8 cellular contexts compared by ENCODE assay signal in the genomic region with DNA sequence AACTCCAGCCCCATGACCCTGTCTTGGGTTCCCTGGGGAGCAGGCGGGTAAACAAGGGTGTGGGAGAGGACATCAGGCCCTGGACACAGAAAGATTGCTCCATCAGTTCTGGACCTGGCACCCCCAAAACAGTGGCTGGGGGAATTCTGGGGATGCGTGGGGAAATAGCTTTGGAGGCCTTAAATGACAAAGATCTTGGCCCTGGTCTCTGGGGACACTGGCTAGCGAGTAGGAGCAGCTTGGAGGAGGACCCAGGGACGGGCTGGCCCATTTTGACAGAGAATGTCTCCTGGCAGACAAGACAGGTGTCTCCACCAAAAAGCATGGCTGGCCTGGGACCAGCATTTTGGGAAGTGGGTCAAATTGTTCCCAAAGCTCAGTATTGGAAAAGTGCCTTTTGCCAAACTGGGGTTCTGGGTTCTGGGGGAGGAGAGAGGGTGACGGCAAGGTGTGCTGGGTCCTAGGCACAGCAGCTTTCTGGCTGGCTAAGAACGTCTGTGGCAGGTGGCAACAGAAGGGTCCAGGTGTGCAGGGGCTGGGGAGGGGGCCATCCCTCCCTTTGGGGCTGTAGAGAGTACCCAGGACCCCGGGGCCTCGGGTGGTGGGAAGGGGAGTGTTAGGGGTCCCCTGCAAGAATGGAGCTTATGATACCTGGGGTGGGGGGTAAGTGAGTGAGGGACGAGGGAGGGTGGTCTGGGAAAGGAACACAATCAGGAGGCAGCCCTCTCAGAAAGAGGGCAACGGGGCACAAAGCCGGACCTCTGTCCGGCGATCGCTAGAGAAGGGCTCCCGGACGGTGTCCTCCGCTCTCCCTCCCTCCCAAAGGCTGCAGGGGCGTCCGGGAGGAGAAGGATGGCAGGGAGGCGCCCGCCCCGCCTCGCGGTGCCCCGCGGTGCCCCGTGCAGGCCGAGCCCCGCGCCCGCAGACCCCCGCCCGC. TPM values are rescaled to one million over a fixed set of nuclear protein-coding genes. Genes with fewer than 3 reads are reported as not detected.
A peak's percentile ranks its signal among the peaks of the same experiment; 100 is the strongest.
DNase-seq lines count a peak whose midpoint lies in the region; ATAC-seq and TF ChIP-seq lines count a peak whose summit lies in the region.

No MANE protein-coding gene starts in this region.

- no peaks in the 10 kb centered on the region for H3K36me3 ChIP-seq in smooth muscle cell (ENCODE audit: low read depth)

- 9% methylated on average over 32 of the region's 33 CpGs for WGBS in right cardiac atrium
- 31% methylated on average over 16 of the region's 33 CpGs for WGBS in smooth muscle cell (ENCODE audit: low lambda C conversion rate)

- no peak overlapping the region for H2AFZ ChIP-seq in smooth muscle cell (ENCODE audit: low read depth)

- peak overlapping the region; percentile 84 for H3K4me3 Mint-ChIP-seq in WTC11

- H3K9ac ChIP-seq in smooth muscle cell (ENCODE audit: low read depth), result no peak overlapping the region

- no peaks in the 10 kb centered on the region for H3F3A ChIP-seq in smooth muscle cell (ENCODE audit: low read depth)

- ATAC-seq in GM21528 (IDR thresholded peaks at IDR 0.05; ENCODE audit: low FRiP score, unreplicated experiment) (peak; percentile 35), WTC11 (peak; percentile 51), right cardiac atrium (no peak), GM19452 (IDR thresholded peaks at IDR 0.05; ENCODE audit: unreplicated experiment) (no peak), HG02610 (IDR thresholded peaks at IDR 0.05; ENCODE audit: unreplicated experiment) (no peak), HG03565 (IDR thresholded peaks at IDR 0.05; ENCODE audit: unreplicated experiment) (no peak)

- peaks cover 39% of the 10 kb centered on the region for H3K4me1 Mint-ChIP-seq in WTC11

- peaks cover 24% of the 10 kb centered on the region for H3K27me3 Mint-ChIP-seq in WTC11 (ENCODE audit: low read depth)

- DNase-seq in AG04449 (ENCODE audit: low read depth, low spot score), result no peak
- DNase-seq in WTC11 (ENCODE audit: low spot score), result no peak
- DNase-seq in right cardiac atrium, result peak in 2 of 3 donors; percentile 33 to 49
- no peak for DNase-seq in smooth muscle cell (lab: John Stamatoyannopoulos, UW; ENCODE audit: unreplicated experiment)

- H3K79me2 ChIP-seq in smooth muscle cell (ENCODE audit: low read depth), result no peaks in the 10 kb centered on the region

- CTCF ChIA-PET in AG04449 (lab: Yijun Ruan, JAX), result no interaction called here
- CTCF ChIA-PET in WTC11 (lab: Charles Lee), result interaction anchor here (1.3 to 1.9 kb wide), 2 partner anchors 52 to 58 kb away, joined by 4 read pairs; no protein-coding TSS in a partner anchor

- no peaks in the 10 kb centered on the region for H3K9me3 ChIP-seq in right cardiac atrium (ENCODE audit: control insufficient read depth, low read length)
- no peaks in the 10 kb centered on the region for H3K9me3 ChIP-seq in smooth muscle cell (replicated peaks; ENCODE audit: low read depth)

- peak overlapping the region; percentile 87 for H3K4me2 ChIP-seq in smooth muscle cell

- intact Hi-C loops in right cardiac atrium (cut with DNase I), result no loop called here

- H3K36me3 Mint-ChIP-seq in WTC11, result no peaks in the 10 kb centered on the region

- H3K4me1 ChIP-seq in right cardiac atrium (ENCODE audit: control insufficient read depth, insufficient read depth, low read length) (peaks cover 3% of the 10 kb centered on the region), smooth muscle cell (ENCODE audit: low read depth) (no peaks in the 10 kb centered on the region)

- H3K27ac Mint-ChIP-seq in WTC11, result no peak overlapping the region

- H3K27ac ChIP-seq in right cardiac atrium (ENCODE audit: low read length) (peak overlapping the region; percentile 5), smooth muscle cell (ENCODE audit: low read depth) (no peak overlapping the region)

- H3K4me3 ChIP-seq in AG04449 (ENCODE audit: low read depth, low read length) (peak overlapping the region; percentile 48), right cardiac atrium (ENCODE audit: low read length) (peak overlapping the region; percentile 90), smooth muscle cell (peak overlapping the region; percentile 48)

- TF ChIP-seq CTCF in AG04449 (IDR thresholded peaks at IDR 0.05; ENCODE audit: insufficient read depth, low read length, missing control alignments) (no peak), WTC11 (IDR thresholded peaks at IDR 0.05) (no peak), smooth muscle cell (IDR thresholded peaks at IDR 0.05; ENCODE audit: borderline replicate concordance, insufficient read depth, poor library complexity, severe bottlenecking) (no peak)

- H4K20me1 ChIP-seq in smooth muscle cell (ENCODE audit: low read depth), result no peaks in the 10 kb centered on the region

- no peaks in the 10 kb centered on the region for H3K9me3 Mint-ChIP-seq in WTC11

- no peaks in the 10 kb centered on the region for H3K27me3 ChIP-seq in right cardiac atrium (ENCODE audit: control insufficient read depth, insufficient read depth)
- H3K27me3 ChIP-seq in smooth muscle cell (ENCODE audit: low read depth), result no peaks in the 10 kb centered on the region

- POLR2A ChIA-PET in AG04449 (lab: Yijun Ruan, JAX) (no interaction called here), WTC11 (lab: Charles Lee) (no interaction called here)

TF ChIP-seq in WTC11, 78 proteins besides CTCF, POLR2A, EP300 and RAD21:
- TF ChIP-seq, protein P1, sequence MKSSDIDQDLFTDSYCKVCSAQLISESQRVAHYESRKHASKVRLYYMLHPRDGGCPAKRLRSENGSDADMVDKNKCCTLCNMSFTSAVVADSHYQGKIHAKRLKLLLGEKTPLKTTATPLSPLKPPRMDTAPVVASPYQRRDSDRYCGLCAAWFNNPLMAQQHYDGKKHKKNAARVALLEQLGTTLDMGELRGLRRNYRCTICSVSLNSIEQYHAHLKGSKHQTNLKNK (CRISPR knock-in tag; IDR thresholded peaks at IDR 0.05), result no peak
- TF ChIP-seq, protein P2, sequence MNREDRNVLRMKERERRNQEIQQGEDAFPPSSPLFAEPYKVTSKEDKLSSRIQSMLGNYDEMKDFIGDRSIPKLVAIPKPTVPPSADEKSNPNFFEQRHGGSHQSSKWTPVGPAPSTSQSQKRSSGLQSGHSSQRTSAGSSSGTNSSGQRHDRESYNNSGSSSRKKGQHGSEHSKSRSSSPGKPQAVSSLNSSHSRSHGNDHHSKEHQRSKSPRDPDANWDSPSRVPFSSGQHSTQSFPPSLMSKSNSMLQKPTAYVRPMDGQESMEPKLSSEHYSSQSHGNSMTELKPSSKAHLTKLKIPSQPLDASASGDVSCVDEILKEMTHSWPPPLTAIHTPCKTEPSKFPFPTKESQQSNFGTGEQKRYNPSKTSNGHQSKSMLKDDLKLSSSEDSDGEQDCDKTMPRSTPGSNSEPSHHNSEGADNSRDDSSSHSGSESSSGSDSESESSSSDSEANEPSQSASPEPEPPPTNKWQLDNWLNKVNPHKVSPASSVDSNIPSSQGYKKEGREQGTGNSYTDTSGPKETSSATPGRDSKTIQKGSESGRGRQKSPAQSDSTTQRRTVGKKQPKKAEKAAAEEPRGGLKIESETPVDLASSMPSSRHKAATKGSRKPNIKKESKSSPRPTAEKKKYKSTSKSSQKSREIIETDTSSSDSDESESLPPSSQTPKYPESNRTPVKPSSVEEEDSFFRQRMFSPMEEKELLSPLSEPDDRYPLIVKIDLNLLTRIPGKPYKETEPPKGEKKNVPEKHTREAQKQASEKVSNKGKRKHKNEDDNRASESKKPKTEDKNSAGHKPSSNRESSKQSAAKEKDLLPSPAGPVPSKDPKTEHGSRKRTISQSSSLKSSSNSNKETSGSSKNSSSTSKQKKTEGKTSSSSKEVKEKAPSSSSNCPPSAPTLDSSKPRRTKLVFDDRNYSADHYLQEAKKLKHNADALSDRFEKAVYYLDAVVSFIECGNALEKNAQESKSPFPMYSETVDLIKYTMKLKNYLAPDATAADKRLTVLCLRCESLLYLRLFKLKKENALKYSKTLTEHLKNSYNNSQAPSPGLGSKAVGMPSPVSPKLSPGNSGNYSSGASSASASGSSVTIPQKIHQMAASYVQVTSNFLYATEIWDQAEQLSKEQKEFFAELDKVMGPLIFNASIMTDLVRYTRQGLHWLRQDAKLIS (CRISPR knock-in tag; IDR thresholded peaks at IDR 0.05; ENCODE audit: borderline replicate concordance), result no peak
- TF ChIP-seq SMAD3 (CRISPR knock-in tag; IDR thresholded peaks at IDR 0.05; ENCODE audit: borderline replicate concordance) (no peak), MAX (CRISPR knock-in tag; IDR thresholded peaks at IDR 0.05) (no peak), PRRX2 (CRISPR knock-in tag; IDR thresholded peaks at IDR 0.05) (no peak)

RNA-seq across cellular contexts. Expression of gene CYRIA, which starts 0.6 kb away (rescaled TPM):
- total RNA-seq in WTC11 (2021), result 6.2 to 8.3 TPM (median 7.1 TPM) in 3 replicates
- total RNA-seq in right cardiac atrium, result 1 to 10 TPM; 3.1 to 5.0 (median 4.2) TPM
- 1.2 TPM for polyA plus RNA-seq in right cardiac atrium
- total RNA-seq in smooth muscle cell, result 5.8 and 6.3 TPM in 2 replicates
- polyA plus RNA-seq in smooth muscle cell, result 1.7 and 4.1 TPM in 2 replicates

Comparison
In these comparisons a context has a peak if more than half of its experiments do, and no peak if none do; other contexts are left out.
1. DNase-seq: peak in right cardiac atrium (2 of 3); none in AG04449 (single experiment), WTC11 (single experiment) and smooth muscle cell (single experiment).
2. ATAC-seq: peak in GM21528 (single experiment) and WTC11 (single experiment); none in right cardiac atrium (0 of 2), GM19452 (single experiment), HG02610 (single experiment) and HG03565 (single experiment).
3. Peak in every context shown above with its lines, with median percentiles within 50 percentile points of each other: H3K4me3 ChIP-seq.